In the genomic region with DNA sequence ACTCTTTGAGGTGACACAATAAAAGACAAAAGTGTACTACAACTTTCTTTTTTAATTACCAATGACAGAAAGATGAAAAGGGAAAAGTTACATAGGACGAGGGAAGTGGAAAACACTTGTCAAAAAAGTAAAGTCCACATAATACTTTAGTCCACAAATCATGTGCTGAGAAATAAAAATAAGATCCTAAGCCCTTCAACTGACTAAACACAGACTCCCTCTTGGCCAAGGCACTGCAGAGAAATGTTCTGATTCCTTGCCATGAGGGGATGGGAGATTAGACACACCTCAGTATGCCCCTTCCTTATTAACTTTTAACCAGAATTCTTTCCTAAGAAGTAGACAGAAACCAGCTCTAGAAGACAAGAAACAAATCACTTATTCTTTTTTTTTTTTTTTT, we compare ENCODE assay signal across 5 cellular contexts.
"Had no signal": no experiment of that assay in that cellular context is flagged by ENCODE, and none has a peak within 500 bp of the region (broad histone marks: within the 10 kb centered on the region; RNA-seq: fewer than 3 reads in every experiment).

No MANE protein-coding gene starts in this region.

- ATAC-seq: HepG2, K562 had no signal

- H3K27ac ChIP-seq: HL-60 had no signal

- DNase-seq: IMR-90 had no signal

- H3K36me3 Mint-ChIP-seq: IgD-negative memory B cell had no signal

- H3K4me3 ChIP-seq: K562 had no signal

- H3K27me3 Mint-ChIP-seq: IgD-negative memory B cell had no signal
